23 cellular contexts compared by ENCODE assay signal in genomic region chr9:35423499-35423898, GRCh38.
DNase-seq lines count a peak whose midpoint lies in the region; ATAC-seq and TF ChIP-seq lines count a peak whose summit lies in the region.
"Had no signal": no experiment of that assay in that cellular context is flagged by ENCODE, and none has a peak within 500 bp of the region (broad histone marks: within the 10 kb centered on the region; RNA-seq: fewer than 3 reads in every experiment).

No MANE protein-coding gene starts in this region.

- in situ Hi-C loops in GM23248 (cut with MboI): no loop called here
- in situ Hi-C loops in SK-MEL-5 (cut with HindIII; ENCODE audit: low pct_unique_long_range_greater_than_20kb, low sequenced_read_pairs): no loop called here

- H3K27me3 Mint-ChIP-seq in neural crest cell (ENCODE audit: low read depth): no peaks in the 10 kb centered on the region
- peaks cover 25 to 53% (median 31%) of the 10 kb centered on the region in 5 donors for H3K27me3 Mint-ChIP-seq in naive thymus-derived CD8-positive, alpha-beta T cell

- peaks cover 3% of the 10 kb centered on the region for H3K36me3 Mint-ChIP-seq in neural crest cell (ENCODE audit: low read depth)
- H3K36me3 Mint-ChIP-seq in naive thymus-derived CD8-positive, alpha-beta T cell: peaks cover 0 to 8% (median 5%) of the 10 kb centered on the region in 3 donors

- peak; percentile 35 for DNase-seq in GM23248
- DNase-seq in SK-MEL-5 (ENCODE audit: low read depth, low spot score): peak; percentile 93
- DNase-seq in fibroblast of peridontal ligament (ENCODE audit: extremely low read depth): peak; percentile 13
- no peak for DNase-seq in neural crest cell (ENCODE audit: low read depth, low spot score)
- no peak for DNase-seq in naive thymus-derived CD8-positive, alpha-beta T cell
- DNase-seq: activated CD4-positive, alpha-beta T cell treated with anti-CD3 and anti-CD28 coated beads, Interleukin-2, amount 50 U/mL, for 1 hour; activated CD8-positive, alpha-beta memory T cell treated with anti-CD3 and anti-CD28 coated beads, Interleukin-2, amount 50 U/mL, for 48 hours; activated effector memory CD4-positive, alpha-beta T cell treated with anti-CD3 and anti-CD28 coated beads, Interleukin-2, amount 50 U/mL, for 16 hours; GOT3; NCI-H1105; NCI-H2081 treated with DMSO at 0.1 percent for 48 hours; NCI-H510A treated with DMSO at 0.1 percent for 48 hours; Right ventricle myocardium superior; spleen; stimulated activated CD4-positive, alpha-beta T cell treated with anti-CD3 and anti-CD28 coated beads, Interleukin-4, amount 100 ng/mL, for 24 hours had no signal

- no peaks in the 10 kb centered on the region for H3K79me2 ChIP-seq in GM23248 (ENCODE audit: insufficient read depth)

- peaks cover 4% of the 10 kb centered on the region; the same call in 1 of the 2 replicates for H3F3A ChIP-seq in GM23248 (ENCODE audit: insufficient read depth)

- no peak for TF ChIP-seq CTCF in neural crest cell (conservative IDR thresholded peaks at IDR 0.05)

- POLR2A ChIA-PET in naive thymus-derived CD8-positive, alpha-beta T cell (lab: Charles Lee): no interaction called here

- H3K9ac ChIP-seq in GM23248: no peak overlapping the region

- peak overlapping the region; percentile 32 for H3K27ac Mint-ChIP-seq in neural crest cell (ENCODE audit: unreplicated experiment)
- no peak overlapping the region for H3K27ac Mint-ChIP-seq in naive thymus-derived CD8-positive, alpha-beta T cell
- H3K27ac Mint-ChIP-seq: stimulated activated naive CD8-positive, alpha-beta T cell treated with anti-CD3 and anti-CD28 coated beads, Interleukin-15, Interleukin-2, amounts not matched to agents 100 ng/mL and 50 ng/mL, for 24 hours; T-helper 1 cell treated with Interleukin-12 subunit alpha and Interleukin-12 subunit beta and Interleukin-4 antibody, amounts not matched to agents 30 μg/mL and 1 μg/mL, for 36 hours had no signal

- ATAC-seq in HG02870 (IDR thresholded peaks at IDR 0.05; ENCODE audit: unreplicated experiment) (no peak), GM21576 (IDR thresholded peaks at IDR 0.05; ENCODE audit: unreplicated experiment) (no peak), GM19467 (IDR thresholded peaks at IDR 0.05; ENCODE audit: unreplicated experiment) (no peak)
- ATAC-seq in naive thymus-derived CD8-positive, alpha-beta T cell: no peak
- ATAC-seq: gastroesophageal sphincter had no signal

- H3K4me3 ChIP-seq in GM23248: no peak overlapping the region
- H3K4me3 ChIP-seq: cardiac muscle cell, gastroesophageal sphincter, spleen, tibial nerve had no signal

- no peaks in the 10 kb centered on the region for H3K9me3 ChIP-seq in GM23248 (ENCODE audit: low read depth)

- no peak overlapping the region for H3K4me2 ChIP-seq in GM23248 (ENCODE audit: unreplicated experiment)

- H4K20me1 ChIP-seq in GM23248 (ENCODE audit: insufficient read depth): no peaks in the 10 kb centered on the region

- WGBS in GM23248 (ENCODE audit: low coverage in 1 of 2, low lambda C conversion rate in 2 of 2, missing lambda C conversion rate in 2 of 2), 2 experiments: 61 to 64% methylated on average over 2 of the region's 2 CpGs

- H3K4me3 Mint-ChIP-seq in neural crest cell: no peak overlapping the region
- H3K4me3 Mint-ChIP-seq in naive thymus-derived CD8-positive, alpha-beta T cell: no peak overlapping the region
- H3K4me3 Mint-ChIP-seq: stimulated activated naive CD8-positive, alpha-beta T cell treated with anti-CD3 and anti-CD28 coated beads, Interleukin-15, Interleukin-2, amounts not matched to agents 100 ng/mL and 50 ng/mL, for 24 hours; T-helper 1 cell treated with Interleukin-12 subunit alpha and Interleukin-12 subunit beta and Interleukin-4 antibody, amounts not matched to agents 30 μg/mL and 1 μg/mL, for 36 hours had no signal

- no peaks in the 10 kb centered on the region for H3K27me3 ChIP-seq in GM23248 (replicated peaks; ENCODE audit: insufficient read depth)
- H3K27me3 ChIP-seq: cardiac muscle cell, gastroesophageal sphincter, tibial nerve had no signal

- H3K9me2 ChIP-seq in GM23248 (ENCODE audit: insufficient read depth): no peaks in the 10 kb centered on the region

- H3K36me3 ChIP-seq in GM23248 (ENCODE audit: low read depth): no peaks in the 10 kb centered on the region
- H3K36me3 ChIP-seq: cardiac muscle cell, gastroesophageal sphincter, spleen, tibial nerve had no signal

- no peaks in the 10 kb centered on the region for H3K4me1 ChIP-seq in GM23248 (ENCODE audit: insufficient read depth)
- H3K4me1 ChIP-seq: gastroesophageal sphincter, spleen, tibial nerve had no signal

- peaks cover 13% of the 10 kb centered on the region for H3K9me3 Mint-ChIP-seq in neural crest cell
- H3K9me3 Mint-ChIP-seq in naive thymus-derived CD8-positive, alpha-beta T cell: peaks cover 2 to 9% (median 6%) of the 10 kb centered on the region in 9 donors
- H3K9me3 Mint-ChIP-seq: T-helper 1 cell treated with Interleukin-12 subunit alpha and Interleukin-12 subunit beta and Interleukin-4 antibody, amounts not matched to agents 30 μg/mL and 1 μg/mL, for 36 hours had no signal

- no peak overlapping the region for H3K27ac ChIP-seq in GM23248
- H3K27ac ChIP-seq: cardiac muscle cell, gastroesophageal sphincter, spleen, tibial nerve had no signal

- H3K4me1 Mint-ChIP-seq in neural crest cell: peaks cover 6% of the 10 kb centered on the region
- H3K4me1 Mint-ChIP-seq in naive thymus-derived CD8-positive, alpha-beta T cell: no peaks in the 10 kb centered on the region

- H2AFZ ChIP-seq in GM23248: no peak overlapping the region

Comparison
In these comparisons a context has a peak if more than half of its experiments do, and no peak if none do; other contexts are left out.
1. DNase-seq: peak in GM23248 (single experiment), SK-MEL-5 (single experiment) and fibroblast of peridontal ligament (single experiment); none in neural crest cell (single experiment) and naive thymus-derived CD8-positive, alpha-beta T cell (0 of 10).